In genomic region chr4:40316782-40317635, GRCh38 we compare ENCODE assay signal across 8 cellular contexts. TPM values are rescaled to one million over a fixed set of nuclear protein-coding genes. Genes with fewer than 3 reads are reported as not detected.
DNase-seq lines count a peak whose midpoint lies in the region; ATAC-seq and TF ChIP-seq lines count a peak whose summit lies in the region.

No MANE protein-coding gene starts in this region.

- H3K4me3 ChIP-seq in CD8-positive, alpha-beta memory T cell (ENCODE audit: low read length): peak overlapping the region; percentile 73
- peak overlapping the region in 9 of 12 donors; percentile 0 to 53 (median 38) for H3K4me3 ChIP-seq in heart left ventricle
- peak overlapping the region; percentile 71 for H3K4me3 ChIP-seq in rectal smooth muscle tissue (ENCODE audit: low read length)

- H3K27ac Mint-ChIP-seq in CD8-positive, alpha-beta memory T cell: peak overlapping the region; percentile 69 to 97 (median 94)
- H3K27ac Mint-ChIP-seq in activated naive CD4-positive, alpha-beta T cell treated with anti-CD3 and anti-CD28 coated beads, Interleukin-2, amount 50 U/mL, for 24 hours: peak overlapping the region; percentile 100

- H3K36me3 Mint-ChIP-seq in CD8-positive, alpha-beta memory T cell: no peaks in the 10 kb centered on the region
- no peaks in the 10 kb centered on the region for H3K36me3 Mint-ChIP-seq in activated naive CD4-positive, alpha-beta T cell treated with anti-CD3 and anti-CD28 coated beads, Interleukin-2, amount 50 U/mL, for 24 hours

- CTCF ChIA-PET in CD8-positive, alpha-beta memory T cell (lab: Charles Lee): interaction anchor here (0.6 to 3.7 kb wide), 56 partner anchors 7 to 339 kb away, joined by 3 to 35 read pairs (median 6); partner anchors contain the start of genes N4BP2 and RHOH

- H3K27me3 Mint-ChIP-seq in CD8-positive, alpha-beta memory T cell: no peaks in the 10 kb centered on the region
- no peaks in the 10 kb centered on the region for H3K27me3 Mint-ChIP-seq in activated naive CD4-positive, alpha-beta T cell treated with anti-CD3 and anti-CD28 coated beads, Interleukin-2, amount 50 U/mL, for 24 hours

- peak overlapping the region; percentile 76 for H3K9ac ChIP-seq in rectal smooth muscle tissue (ENCODE audit: low read length)

- peak; percentile 37 to 79 (median 70) for DNase-seq in CD8-positive, alpha-beta memory T cell
- DNase-seq in NAMALWA (ENCODE audit: low spot score): peak; percentile 95
- peak in 3 of 5 donors; percentile 27 to 41 (median 31) for DNase-seq in heart left ventricle
- no peak for DNase-seq in NCI-H2227 (lab: John Stamatoyannopoulos, UW; ENCODE audit: unreplicated experiment)

- WGBS in heart left ventricle, 4 donors: 5 to 12% (median 8%) methylated on average over 18 to 19 of the region's 19 CpGs

- H3K9me3 ChIP-seq in CD8-positive, alpha-beta memory T cell (ENCODE audit: low read length): no peaks in the 10 kb centered on the region
- no peaks in the 10 kb centered on the region for H3K9me3 ChIP-seq in heart left ventricle

- intact Hi-C loops in heart left ventricle (cut with DNase I): loop anchor here in 1 of 10 donors (10.0 kb wide), 1 partner anchor 262 kb away; the partner anchor contains the start of gene N4BP2

- H3K4me3 Mint-ChIP-seq in CD8-positive, alpha-beta memory T cell: peak overlapping the region; percentile 58 to 86 (median 79)
- H3K4me3 Mint-ChIP-seq in activated naive CD4-positive, alpha-beta T cell treated with anti-CD3 and anti-CD28 coated beads, Interleukin-2, amount 50 U/mL, for 24 hours: peak overlapping the region; percentile 90

- H3K4me1 Mint-ChIP-seq in CD8-positive, alpha-beta memory T cell: peaks cover 22 to 40% (median 22%) of the 10 kb centered on the region in 3 donors
- peaks cover 63% of the 10 kb centered on the region for H3K4me1 Mint-ChIP-seq in activated naive CD4-positive, alpha-beta T cell treated with anti-CD3 and anti-CD28 coated beads, Interleukin-2, amount 50 U/mL, for 24 hours

- H3K27ac ChIP-seq in CD8-positive, alpha-beta memory T cell (ENCODE audit: low read depth, low read length): peak overlapping the region; percentile 77
- H3K27ac ChIP-seq in heart left ventricle (peak overlapping the region in 7 of 12 donors; percentile 7 to 79 (median 37)), rectal smooth muscle tissue (ENCODE audit: low read depth, low read length) (peak overlapping the region; percentile 66)

- peaks cover 28% of the 10 kb centered on the region for H3K4me1 ChIP-seq in CD8-positive, alpha-beta memory T cell (ENCODE audit: insufficient read depth, low read length)
- H3K4me1 ChIP-seq in heart left ventricle (peaks cover 0 to 19% (median 7%) of the 10 kb centered on the region in 12 donors), rectal smooth muscle tissue (ENCODE audit: control insufficient read depth, insufficient read depth, low read length) (peaks cover 6% of the 10 kb centered on the region)

- ATAC-seq in GM21619 (IDR thresholded peaks at IDR 0.05; ENCODE audit: unreplicated experiment): peak; percentile 59
- peak in 3 of 4 donors; percentile 73 to 91 (median 79) for ATAC-seq in heart left ventricle
- ATAC-seq in HG03571 (IDR thresholded peaks at IDR 0.05; ENCODE audit: unreplicated experiment): no peak

- TF ChIP-seq POLR2A in heart left ventricle (IDR thresholded peaks at IDR 0.05): no peak

- peak; percentile 66 to 89 (median 80) for TF ChIP-seq CTCF in heart left ventricle (IDR thresholded peaks at IDR 0.05)

- POLR2A ChIA-PET in CD8-positive, alpha-beta memory T cell (lab: Charles Lee): interaction anchor here (0.6 to 2.0 kb wide), 10 partner anchors 9 to 259 kb away, joined by 3 to 6 read pairs (median 4); no protein-coding TSS in a partner anchor

- no peaks in the 10 kb centered on the region for H3K9me3 Mint-ChIP-seq in CD8-positive, alpha-beta memory T cell
- H3K9me3 Mint-ChIP-seq in activated naive CD4-positive, alpha-beta T cell treated with anti-CD3 and anti-CD28 coated beads, Interleukin-2, amount 50 U/mL, for 24 hours: no peaks in the 10 kb centered on the region

- no peaks in the 10 kb centered on the region for H3K27me3 ChIP-seq in CD8-positive, alpha-beta memory T cell (ENCODE audit: insufficient read depth, low read length, poor library complexity, severe bottlenecking)
- H3K27me3 ChIP-seq in heart left ventricle: no peaks in the 10 kb centered on the region
- no peaks in the 10 kb centered on the region for H3K27me3 ChIP-seq in rectal smooth muscle tissue (ENCODE audit: control insufficient read depth, insufficient read depth, low read length)

- no peaks in the 10 kb centered on the region for H3K36me3 ChIP-seq in CD8-positive, alpha-beta memory T cell (ENCODE audit: insufficient read depth, low read length)
- no peaks in the 10 kb centered on the region for H3K36me3 ChIP-seq in heart left ventricle
- no peaks in the 10 kb centered on the region for H3K36me3 ChIP-seq in rectal smooth muscle tissue (ENCODE audit: control insufficient read depth, insufficient read depth, low read length)

RNA-seq across cellular contexts. Expression of gene CHRNA9, which starts 18.1 kb away (rescaled TPM):
- total RNA-seq in CD8-positive, alpha-beta memory T cell: under 1 TPM in 1 of 2 experiments, not detected in 1; 0.11 TPM
- polyA plus RNA-seq in CD8-positive, alpha-beta memory T cell: 0.14 TPM
- total RNA-seq in heart left ventricle: not detected
- not detected for polyA plus RNA-seq in heart left ventricle
